ENCODE assay signal across 23 cellular contexts in genomic region chr10:113849946-113850345, GRCh38. TPM values are rescaled to one million over a fixed set of nuclear protein-coding genes. Genes with fewer than 3 reads are reported as not detected.
DNase-seq lines count a peak whose midpoint lies in the region; ATAC-seq and TF ChIP-seq lines count a peak whose summit lies in the region.
"Had no signal": no experiment of that assay in that cellular context is flagged by ENCODE, and none has a peak within 500 bp of the region (broad histone marks: within the 10 kb centered on the region; RNA-seq: fewer than 3 reads in every experiment).

No MANE protein-coding gene starts in this region.

- peaks cover 16% of the 10 kb centered on the region for H3K36me3 ChIP-seq in DND-41 (ENCODE audit: insufficient read depth, low read length)

- H4K20me1 ChIP-seq in DND-41 (ENCODE audit: insufficient read depth, low read length) = no peaks in the 10 kb centered on the region

- H3K4me1 ChIP-seq in DND-41 (ENCODE audit: insufficient read depth, low read length) = peaks cover 60% of the 10 kb centered on the region

- no peaks in the 10 kb centered on the region for H3K27me3 Mint-ChIP-seq in CD4-positive, alpha-beta T cell
- H3K27me3 Mint-ChIP-seq in T-helper 2 cell treated with Interferon-gamma antibody and Interleukin-4, amounts not matched to agents 5 μg/mL and 100 μg/mL, for 36 hours (ENCODE audit: low read depth) = no peaks in the 10 kb centered on the region
- H3K27me3 Mint-ChIP-seq in activated naive CD8-positive, alpha-beta T cell treated with anti-CD3 and anti-CD28 coated beads, Interleukin-2, amount 50 U/mL, for 24 hours = no peaks in the 10 kb centered on the region
- H3K27me3 Mint-ChIP-seq in progenitor cell of endocrine pancreas = no peaks in the 10 kb centered on the region

- peaks cover 9% of the 10 kb centered on the region for H3K79me2 ChIP-seq in DND-41 (ENCODE audit: insufficient read depth, low read length)

- intact Hi-C loops in CD4-positive, alpha-beta T cell (cut with DNase I, micrococcal nuclease) = loop anchor here (5.0 to 10.0 kb wide), 2 partner anchors 112 to 165 kb away; no protein-coding TSS in a partner anchor
- intact Hi-C loops in left cardiac atrium (cut with DNase I) = loop anchor here in 1 of 2 donors (10.0 kb wide), 1 partner anchor 195 kb away; the partner anchor contains the start of gene ADRB1

- H3K4me3 ChIP-seq in DND-41 (ENCODE audit: low read depth in 1 of 2, low read length in 2 of 2) = no peak overlapping the region
- H3K4me3 ChIP-seq: lower lobe of right lung, psoas muscle, upper lobe of left lung had no signal

- H3K9me3 Mint-ChIP-seq in CD4-positive, alpha-beta T cell = no peaks in the 10 kb centered on the region
- H3K9me3 Mint-ChIP-seq in T-helper 2 cell treated with Interferon-gamma antibody and Interleukin-4, amounts not matched to agents 5 μg/mL and 100 μg/mL, for 36 hours = no peaks in the 10 kb centered on the region
- no peaks in the 10 kb centered on the region for H3K9me3 Mint-ChIP-seq in activated naive CD8-positive, alpha-beta T cell treated with anti-CD3 and anti-CD28 coated beads, Interleukin-2, amount 50 U/mL, for 24 hours
- no peaks in the 10 kb centered on the region for H3K9me3 Mint-ChIP-seq in progenitor cell of endocrine pancreas (ENCODE audit: low read depth)
- H3K9me3 Mint-ChIP-seq: activated naive CD4-positive, alpha-beta T cell treated with anti-CD3 and anti-CD28 coated beads, Interleukin-2, amount 50 U/mL, for 72 hours had no signal

- H3K27ac Mint-ChIP-seq in CD4-positive, alpha-beta T cell = no peak overlapping the region
- peak overlapping the region; percentile 73 for H3K27ac Mint-ChIP-seq in T-helper 2 cell treated with Interferon-gamma antibody and Interleukin-4, amounts not matched to agents 5 μg/mL and 100 μg/mL, for 36 hours
- H3K27ac Mint-ChIP-seq in activated naive CD8-positive, alpha-beta T cell treated with anti-CD3 and anti-CD28 coated beads, Interleukin-2, amount 50 U/mL, for 24 hours = peak overlapping the region; percentile 50
- H3K27ac Mint-ChIP-seq in progenitor cell of endocrine pancreas = no peak overlapping the region

- DNase-seq in CD4-positive, alpha-beta T cell = no peak
- DNase-seq in DND-41 (no peak), glomerular visceral epithelial cell (ENCODE audit: extremely low spot score) (no peak), progenitor cell of endocrine pancreas (ENCODE audit: low spot score, unreplicated experiment) (no peak), left cardiac atrium (no peak)
- no peak for DNase-seq in T-helper 2 cell treated with Interferon-gamma antibody and Interleukin-4, amounts not matched to agents 5 μg/mL and 100 μg/mL, for 36 hours (ENCODE audit: low spot score)
- DNase-seq in activated naive CD8-positive, alpha-beta T cell treated with anti-CD3 and anti-CD28 coated beads, Interleukin-2, amount 50 U/mL, for 24 hours = no peak
- DNase-seq: cerebellar nuclear complex, DMS153, GDM1, glutamatergic neuron, GOT3, lower lobe of right lung, MV-4-11, NCI-H1694 treated with DMSO at 0.1 percent for 48 hours, NCI-H2171 treated with DMSO at 0.1 percent for 48 hours, NCI-H524 treated with DMSO at 0.1 percent for 48 hours, psoas muscle, SK-N-SH, upper lobe of left lung had no signal

- H3K4me3 Mint-ChIP-seq in CD4-positive, alpha-beta T cell = peak overlapping the region; percentile 17
- peak overlapping the region; percentile 62 for H3K4me3 Mint-ChIP-seq in T-helper 2 cell treated with Interferon-gamma antibody and Interleukin-4, amounts not matched to agents 5 μg/mL and 100 μg/mL, for 36 hours
- H3K4me3 Mint-ChIP-seq in activated naive CD8-positive, alpha-beta T cell treated with anti-CD3 and anti-CD28 coated beads, Interleukin-2, amount 50 U/mL, for 24 hours = peak overlapping the region; percentile 34
- no peak overlapping the region for H3K4me3 Mint-ChIP-seq in progenitor cell of endocrine pancreas (ENCODE audit: low read depth)

- H2AFZ ChIP-seq in DND-41 (ENCODE audit: low read depth, low read length) = no peak overlapping the region

- no peak overlapping the region for H3K9ac ChIP-seq in DND-41 (ENCODE audit: low read depth, low read length)
- H3K9ac ChIP-seq: SK-N-SH had no signal

- CTCF ChIA-PET in CD4-positive, alpha-beta T cell (lab: Charles Lee) = interaction anchor here (0.6 kb wide), 1 partner anchor 17 kb away, joined by 3 read pairs; no protein-coding TSS in a partner anchor

- no peak for ATAC-seq in CD4-positive, alpha-beta T cell (ENCODE audit: poor library complexity)
- ATAC-seq in DND-41 (ENCODE audit: insufficient read depth, low read depth) = no peak
- ATAC-seq in activated naive CD8-positive, alpha-beta T cell treated with anti-CD3 and anti-CD28 coated beads, Interleukin-2, amount 50 U/mL, for 24 hours = no peak
- ATAC-seq in left cardiac atrium = no peak
- ATAC-seq in GM21526 (IDR thresholded peaks at IDR 0.05; ENCODE audit: low FRiP score, unreplicated experiment) = no peak
- ATAC-seq: activated naive CD4-positive, alpha-beta T cell treated with anti-CD3 and anti-CD28 coated beads, Interleukin-2, amount 50 U/mL, for 72 hours; lower lobe of right lung; psoas muscle had no signal

- H3K4me2 ChIP-seq in DND-41 (ENCODE audit: insufficient read depth, low read length) = peak overlapping the region; percentile 14; the same call in 1 of the 2 replicates
- H3K4me2 ChIP-seq: SK-N-SH had no signal

- no peaks in the 10 kb centered on the region for H3K27me3 ChIP-seq in CD4-positive, alpha-beta T cell (ENCODE audit: control insufficient read depth, insufficient read depth, low read length)
- no peaks in the 10 kb centered on the region for H3K27me3 ChIP-seq in DND-41 (ENCODE audit: insufficient read depth, low read length, poor library complexity)
- H3K27me3 ChIP-seq: upper lobe of left lung had no signal

- H3K4me1 Mint-ChIP-seq in CD4-positive, alpha-beta T cell (ENCODE audit: low read depth) = peaks cover 40% of the 10 kb centered on the region
- peaks cover 40% of the 10 kb centered on the region for H3K4me1 Mint-ChIP-seq in T-helper 2 cell treated with Interferon-gamma antibody and Interleukin-4, amounts not matched to agents 5 μg/mL and 100 μg/mL, for 36 hours (ENCODE audit: low read depth)
- H3K4me1 Mint-ChIP-seq in activated naive CD8-positive, alpha-beta T cell treated with anti-CD3 and anti-CD28 coated beads, Interleukin-2, amount 50 U/mL, for 24 hours = peaks cover 39% of the 10 kb centered on the region
- H3K4me1 Mint-ChIP-seq in progenitor cell of endocrine pancreas (ENCODE audit: low read depth) = peaks cover 11% of the 10 kb centered on the region

- H3K36me3 Mint-ChIP-seq in CD4-positive, alpha-beta T cell (ENCODE audit: low read depth) = peaks cover 18% of the 10 kb centered on the region
- peaks cover 43% of the 10 kb centered on the region for H3K36me3 Mint-ChIP-seq in T-helper 2 cell treated with Interferon-gamma antibody and Interleukin-4, amounts not matched to agents 5 μg/mL and 100 μg/mL, for 36 hours (ENCODE audit: low read depth)
- H3K36me3 Mint-ChIP-seq in activated naive CD8-positive, alpha-beta T cell treated with anti-CD3 and anti-CD28 coated beads, Interleukin-2, amount 50 U/mL, for 24 hours (ENCODE audit: low read depth) = peaks cover 43% of the 10 kb centered on the region
- peaks cover 12% of the 10 kb centered on the region for H3K36me3 Mint-ChIP-seq in progenitor cell of endocrine pancreas (ENCODE audit: insufficient read depth)

- TF ChIP-seq CTCF in CD4-positive, alpha-beta T cell (IDR thresholded peaks at IDR 0.05) = no peak
- TF ChIP-seq CTCF in DND-41 (IDR thresholded peaks at IDR 0.05; ENCODE audit: borderline replicate concordance, extremely low read depth, low read length, poor library complexity, severe bottlenecking) = no peak
- TF ChIP-seq CTCF in progenitor cell of endocrine pancreas (IDR thresholded peaks at IDR 0.05; ENCODE audit: unreplicated experiment) = no peak

- POLR2A ChIA-PET in CD4-positive, alpha-beta T cell (lab: Charles Lee) = no interaction called here

- H3K27ac ChIP-seq in CD4-positive, alpha-beta T cell (ENCODE audit: low read depth, low read length) = no peak overlapping the region
- H3K27ac ChIP-seq in DND-41 (ENCODE audit: low read length) = no peak overlapping the region
- H3K27ac ChIP-seq: lower lobe of right lung, psoas muscle, RWPE1, upper lobe of left lung had no signal

- no peaks in the 10 kb centered on the region for H3K9me3 ChIP-seq in CD4-positive, alpha-beta T cell (ENCODE audit: control insufficient read depth, low read length)
- H3K9me3 ChIP-seq in DND-41 (ENCODE audit: insufficient read depth, low read length, severe bottlenecking) = no peaks in the 10 kb centered on the region
- H3K9me3 ChIP-seq: lower lobe of right lung, psoas muscle, SK-N-SH, upper lobe of left lung had no signal

RNA-seq across cellular contexts. Expression of gene DCLRE1A, which starts 3.9 kb away (rescaled TPM):
- total RNA-seq in CD4-positive, alpha-beta T cell = under 1 TPM; 0.36 to 0.47 TPM
- total RNA-seq in progenitor cell of endocrine pancreas (9.8 and 11.1 TPM in 2 replicates), left cardiac atrium (1 to 10 TPM; 4.8 to 5.3 TPM)

RNA-seq across cellular contexts. Expression of gene NHLRC2, which starts 4.5 kb away (rescaled TPM):
- 1 to 10 TPM; 4.6 TPM for total RNA-seq in CD4-positive, alpha-beta T cell
- total RNA-seq in progenitor cell of endocrine pancreas (41.7 and 43.6 TPM in 2 replicates), left cardiac atrium (10 to 100 TPM; 55.5 to 67.5 TPM)

Comparison
In these comparisons a context has a peak if more than half of its experiments do, and no peak if none do; other contexts are left out.
1. H3K27ac Mint-ChIP-seq: peak in T-helper 2 cell treated with Interferon-gamma antibody and Interleukin-4, amounts not matched to agents 5 μg/mL and 100 μg/mL, for 36 hours (single experiment) and activated naive CD8-positive, alpha-beta T cell treated with anti-CD3 and anti-CD28 coated beads, Interleukin-2, amount 50 U/mL, for 24 hours (single experiment); none in CD4-positive, alpha-beta T cell (single experiment) and progenitor cell of endocrine pancreas (single experiment).